24 cellular contexts compared by ENCODE assay signal in the genomic region with DNA sequence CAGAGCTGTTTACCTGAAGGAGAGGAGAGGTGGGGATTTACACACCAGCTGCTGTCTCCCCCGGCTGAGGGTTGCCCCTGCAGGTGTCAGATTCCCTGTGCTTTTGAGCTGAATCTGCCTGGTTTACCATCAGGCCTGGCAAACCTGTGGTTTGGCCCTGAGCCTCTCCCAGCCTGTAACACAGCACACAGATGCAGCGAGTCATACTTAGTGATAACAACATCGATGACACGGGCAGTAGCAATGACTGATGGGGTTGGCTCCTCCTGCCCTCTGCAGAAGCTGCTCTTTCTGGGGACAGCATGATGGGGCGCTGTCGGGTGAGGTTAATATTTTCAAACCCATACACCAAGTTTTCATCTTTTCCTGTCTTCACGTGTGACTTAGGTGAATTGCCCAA.
DNase-seq lines count a peak whose midpoint lies in the region; ATAC-seq and TF ChIP-seq lines count a peak whose summit lies in the region.
"Had no signal": no experiment of that assay in that cellular context is flagged by ENCODE, and none has a peak within 500 bp of the region (broad histone marks: within the 10 kb centered on the region; RNA-seq: fewer than 3 reads in every experiment).

No MANE protein-coding gene starts in this region.

- DNase-seq in DMS79 (lab: John Stamatoyannopoulos, UW) (peak; percentile 63), IMR-90 (peak; percentile 1), SW480 (ENCODE audit: low spot score) (peak; percentile 17), left kidney (ENCODE audit: low read depth, low spot score) (peak; percentile 73), anterior cingulate cortex (lab: John Stamatoyannopoulos, UW) (no peak), GM10248 (ENCODE audit: extremely low spot score) (no peak), NCI-H2029 treated with DMSO at 0.1 percent for 48 hours (lab: John Stamatoyannopoulos, UW) (no peak)
- DNase-seq in activated naive CD4-positive, alpha-beta T cell treated with Interleukin-2 at 50 U/mL for 16 hours, result no peak
- DNase-seq: activated CD4-positive, alpha-beta T cell treated with anti-CD3 and anti-CD28 coated beads for 4 hours; activated T-cell treated with anti-CD3 and anti-CD28 coated beads, Interleukin-2, amount 50 U/mL, for 4 hours; adrenal gland; Caco-2; caudate nucleus; mesenchymal stem cell; MM.1S; NCI-H1436 treated with DMSO at 0.1 percent for 48 hours; NCI-H226; nucleus accumbens; stimulated activated CD4-positive, alpha-beta T cell treated with anti-CD3 and anti-CD28 coated beads, Interleukin-1b, Interleukin-23, amount 100 ng/mL, for 48 hours had no signal

- intact Hi-C loops in IMR-90 (cut with micrococcal nuclease), result no loop called here

- BruUV-seq in IMR-90 (replicated peaks; lab: Mats Ljungman, UMichigan), result no TSS peak

- no peak overlapping the region for H4K5ac ChIP-seq in IMR-90 (ENCODE audit: low read depth, low read length)

- no peak for TF ChIP-seq POLR2A in IMR-90 (IDR thresholded peaks at IDR 0.05; ENCODE audit: low read depth, low read length)

- no peaks in the 10 kb centered on the region for H3K9me1 ChIP-seq in IMR-90 (ENCODE audit: insufficient read depth, low read length)

- no peak overlapping the region for H2BK15ac ChIP-seq in IMR-90 (ENCODE audit: low read depth, low read length)

- CTCF ChIA-PET in IMR-90 (lab: Yijun Ruan, JAX), result no interaction called here
- CTCF ChIA-PET in GM10248 (lab: Yijun Ruan, JAX), result interaction anchor here (1.0 kb wide), 2 partner anchors 30 to 272 kb away, joined by 3 read pairs; no protein-coding TSS in a partner anchor

- no peak overlapping the region for H3K27ac ChIP-seq in IMR-90 (ENCODE audit: insufficient read depth, low read length)
- H3K27ac ChIP-seq: adrenal gland, RWPE1, SK-N-MC had no signal

- no CpG with 5 or more reads among the region's 7 CpGs for WGBS in IMR-90 (ENCODE audit: extremely low coverage in 2 of 2, insufficient read length in 1 of 2), 2 experiments

- no peak overlapping the region for H3K14ac ChIP-seq in IMR-90 (replicated peaks; ENCODE audit: low read depth, low read length)

- no peak overlapping the region for H2BK120ac ChIP-seq in IMR-90 (ENCODE audit: low read depth, low read length)

- no peak overlapping the region for H4K8ac ChIP-seq in IMR-90 (ENCODE audit: low read depth in 2 of 2, low read length in 2 of 2)

- TF ChIP-seq CTCF in IMR-90 (conservative IDR thresholded peaks at IDR 0.05; ENCODE audit: low read depth, low read length), result no peak
- TF ChIP-seq CTCF in GM10248 (IDR thresholded peaks at IDR 0.05; ENCODE audit: control extremely low read depth, extremely low read depth, low read depth, missing control alignments), result no peak

- no peak overlapping the region for H3K23ac ChIP-seq in IMR-90 (ENCODE audit: low read depth, low read length)

- H2AK5ac ChIP-seq in IMR-90 (ENCODE audit: low read depth, low read length), result no peak overlapping the region

- no peaks in the 10 kb centered on the region for H3K36me3 ChIP-seq in IMR-90 (ENCODE audit: control insufficient read depth, insufficient read depth, low read length)
- H3K36me3 ChIP-seq: adrenal gland, HAP-1 had no signal

- no peaks in the 10 kb centered on the region for H3K4me1 ChIP-seq in IMR-90 (ENCODE audit: control insufficient read depth, insufficient read depth, low read length)
- H3K4me1 ChIP-seq: adrenal gland, HAP-1 had no signal

- H3K9ac ChIP-seq in IMR-90 (ENCODE audit: low read depth, low read length), result no peak overlapping the region

- H3K56ac ChIP-seq in IMR-90 (ENCODE audit: extremely low read depth, insufficient read depth, low read length), result no peak overlapping the region

- ATAC-seq in IMR-90 (ENCODE audit: low read depth), result no peak
- ATAC-seq: activated T-cell treated with anti-CD3 and anti-CD28 coated beads, Interleukin-2, amount 50 U/mL, for 4 hours; K562; left lobe of liver had no signal

- POLR2A ChIA-PET in IMR-90 (lab: Charles Lee; ENCODE audit: unreplicated experiment) (no interaction called here), GM10248 (lab: Yijun Ruan, JAX) (no interaction called here)

- H3K4me2 ChIP-seq in IMR-90 (ENCODE audit: low read depth, low read length), result no peak overlapping the region

- in situ Hi-C loops in IMR-90 (cut with MboI; ENCODE audit: low sequenced_read_pairs), result no loop called here

- no peak overlapping the region for H2BK20ac ChIP-seq in IMR-90 (ENCODE audit: low read depth, low read length)

- no peaks in the 10 kb centered on the region for H4K20me1 ChIP-seq in IMR-90 (ENCODE audit: insufficient read depth, low read length)

- no peak overlapping the region for H2AK9ac ChIP-seq in IMR-90 (replicated peaks; ENCODE audit: low read depth, low read length, poor library complexity)

- H3K79me1 ChIP-seq in IMR-90 (ENCODE audit: low read depth in 1 of 2, low read length in 2 of 2), result no peaks in the 10 kb centered on the region

- no peak overlapping the region for H4K91ac ChIP-seq in IMR-90 (ENCODE audit: insufficient read depth, low read depth, low read length)

- H3K18ac ChIP-seq in IMR-90 (ENCODE audit: low read depth, low read length), result no peak overlapping the region

- H2AFZ ChIP-seq in IMR-90 (replicated peaks; ENCODE audit: low read length, poor library complexity), result no peak overlapping the region

- H3K4me3 ChIP-seq in IMR-90 (ENCODE audit: insufficient read depth, low read depth, low read length), result no peak overlapping the region
- H3K4me3 ChIP-seq: adrenal gland, HAP-1, K562, SK-N-MC had no signal

- TF ChIP-seq RAD21 in IMR-90 (IDR thresholded peaks at IDR 0.05; ENCODE audit: low read length), result no peak

- peaks cover 16% of the 10 kb centered on the region for H3K9me3 ChIP-seq in IMR-90 (ENCODE audit: control insufficient read depth, insufficient read depth, low read length)
- H3K9me3 ChIP-seq: adrenal gland, Caco-2, HAP-1 had no signal

- no peak overlapping the region for H3K4ac ChIP-seq in IMR-90 (ENCODE audit: low read depth, low read length)

- no peaks in the 10 kb centered on the region for H3K27me3 ChIP-seq in IMR-90 (ENCODE audit: control insufficient read depth, insufficient read depth, low read length)
- H3K27me3 ChIP-seq: adrenal gland had no signal

- dilution Hi-C loops in IMR-90 (cut with HindIII; ENCODE audit: low sequenced_read_pairs, unreplicated experiment), result no loop called here

- no peak overlapping the region for H2BK5ac ChIP-seq in IMR-90 (ENCODE audit: low read depth, low read length, poor library complexity, severe bottlenecking)

TF ChIP-seq in IMR-90, 13 proteins besides CTCF, POLR2A, EP300 and RAD21:
- no peak for TF ChIP-seq NFE2L2 (IDR thresholded peaks at IDR 0.05; ENCODE audit: low read depth, low read length)
- no peak for TF ChIP-seq CHD1 (IDR thresholded peaks at IDR 0.05; ENCODE audit: low read depth, low read length)
- TF ChIP-seq BHLHE40 (IDR thresholded peaks at IDR 0.05; ENCODE audit: low read depth, low read length), result no peak
- no peak for TF ChIP-seq ELK1 (IDR thresholded peaks at IDR 0.05; ENCODE audit: borderline replicate concordance, low read depth, low read length)
- TF ChIP-seq CEBPB (IDR thresholded peaks at IDR 0.05; ENCODE audit: low read depth, low read length), result no peak
- TF ChIP-seq MAFK (IDR thresholded peaks at IDR 0.05; ENCODE audit: low read depth, low read length), result no peak
- no peak for TF ChIP-seq RCOR1 (IDR thresholded peaks at IDR 0.05; ENCODE audit: insufficient replicate concordance, low read length)
- no peak for TF ChIP-seq MXI1 (IDR thresholded peaks at IDR 0.05; ENCODE audit: borderline replicate concordance, low read depth, low read length)
- no peak for TF ChIP-seq USF2 (IDR thresholded peaks at IDR 0.05; ENCODE audit: low read depth, low read length)
- TF ChIP-seq RFX5 (IDR thresholded peaks at IDR 0.05; ENCODE audit: low read depth, low read length), result no peak
- TF ChIP-seq SMC3 (IDR thresholded peaks at IDR 0.05; ENCODE audit: low read depth, low read length), result no peak
- TF ChIP-seq MAZ (IDR thresholded peaks at IDR 0.05; ENCODE audit: borderline replicate concordance, low read depth, low read length), result no peak
- no peak for TF ChIP-seq FOS (IDR thresholded peaks at IDR 0.05; ENCODE audit: low read depth, low read length)

Comparison
In these comparisons a context has a peak if more than half of its experiments do, and no peak if none do; other contexts are left out.
1. DNase-seq: peak in DMS79 (single experiment), IMR-90 (single experiment), SW480 (single experiment) and left kidney (single experiment); none in anterior cingulate cortex (0 of 58), activated naive CD4-positive, alpha-beta T cell treated with Interleukin-2 at 50 U/mL for 16 hours (single experiment), GM10248 (single experiment) and NCI-H2029 treated with DMSO at 0.1 percent for 48 hours (single experiment).